ENCODE assay signal across 17 cellular contexts in the genomic region with DNA sequence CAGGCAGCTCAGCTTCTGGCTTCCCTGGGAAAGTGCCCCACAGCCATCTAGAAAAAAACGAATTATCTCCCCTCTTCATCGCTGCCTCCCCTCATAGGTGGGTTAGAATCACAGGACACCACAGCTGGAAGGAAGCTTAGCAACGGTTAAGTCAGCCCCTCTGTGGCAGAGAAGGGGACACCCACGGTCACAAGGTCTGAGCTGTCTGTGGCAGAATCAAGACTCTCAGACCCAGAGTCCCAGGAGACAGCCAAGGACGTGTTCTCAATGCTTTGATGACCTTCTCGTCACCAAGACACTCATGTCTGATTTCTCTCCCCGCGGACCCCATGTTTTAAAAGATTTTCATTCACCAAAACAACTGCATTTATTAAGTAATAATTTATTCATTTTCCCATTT.
"Had no signal": no experiment of that assay in that cellular context is flagged by ENCODE, and none has a peak within 500 bp of the region (broad histone marks: within the 10 kb centered on the region; RNA-seq: fewer than 3 reads in every experiment).

No MANE protein-coding gene starts in this region.

- H3K27ac ChIP-seq: dorsolateral prefrontal cortex, psoas muscle, right lobe of liver, tibial artery, upper lobe of left lung, uterus had no signal

- FAIRE-seq: frontal cortex had no signal

- DNase-seq: cortex of kidney; dorsolateral prefrontal cortex; effector CD8-positive, alpha-beta T cell; mammary epithelial cell; psoas muscle; retina; right lobe of liver; stimulated activated CD4-positive, alpha-beta T cell treated with anti-CD3 and anti-CD28 coated beads, Interleukin-2, amount 100 ng/mL, for 24 hours; stimulated activated CD4-positive, alpha-beta T cell treated with anti-CD3 and anti-CD28 coated beads, Interleukin-4, amount 100 ng/mL, for 4 hours; stimulated activated naive CD4-positive, alpha-beta T cell treated with Interleukin-2 at 50 U/mL for 16 hours; tibial artery; upper lobe of left lung; uterus had no signal

- H3K9me3 Mint-ChIP-seq: mesothelial cell of epicardium; natural killer cell treated with Interleukin-12 subunit alpha and Interleukin-12 subunit beta and Interleukin-15 and Interleukin-18, amount 100 ng/mL, for 72 hours had no signal

- H3K36me3 ChIP-seq: right lobe of liver, tibial artery, upper lobe of left lung, uterus had no signal

- H3K4me3 ChIP-seq: dorsolateral prefrontal cortex, psoas muscle, right lobe of liver, tibial artery, upper lobe of left lung, uterus had no signal

- H3K4me1 ChIP-seq: right lobe of liver, upper lobe of left lung, uterus had no signal

- H3K27me3 ChIP-seq: dorsolateral prefrontal cortex, right lobe of liver, tibial artery, upper lobe of left lung, uterus had no signal

- H3K36me3 Mint-ChIP-seq: mesothelial cell of epicardium; natural killer cell treated with Interleukin-12 subunit alpha and Interleukin-12 subunit beta and Interleukin-15 and Interleukin-18, amount 100 ng/mL, for 72 hours had no signal

- H3K9me3 ChIP-seq: psoas muscle, right lobe of liver, tibial artery, upper lobe of left lung, uterus had no signal

- H3K4me3 Mint-ChIP-seq: mesothelial cell of epicardium; natural killer cell treated with Interleukin-12 subunit alpha and Interleukin-12 subunit beta and Interleukin-15 and Interleukin-18, amount 100 ng/mL, for 72 hours had no signal

- ATAC-seq: left lobe of liver; natural killer cell treated with Interleukin-12 subunit alpha and Interleukin-12 subunit beta and Interleukin-15 and Interleukin-18, amount 100 ng/mL, for 72 hours; psoas muscle; right lobe of liver had no signal

- H3K27ac Mint-ChIP-seq: mesothelial cell of epicardium; natural killer cell treated with Interleukin-12 subunit alpha and Interleukin-12 subunit beta and Interleukin-15 and Interleukin-18, amount 100 ng/mL, for 72 hours had no signal
